In the genomic region with DNA sequence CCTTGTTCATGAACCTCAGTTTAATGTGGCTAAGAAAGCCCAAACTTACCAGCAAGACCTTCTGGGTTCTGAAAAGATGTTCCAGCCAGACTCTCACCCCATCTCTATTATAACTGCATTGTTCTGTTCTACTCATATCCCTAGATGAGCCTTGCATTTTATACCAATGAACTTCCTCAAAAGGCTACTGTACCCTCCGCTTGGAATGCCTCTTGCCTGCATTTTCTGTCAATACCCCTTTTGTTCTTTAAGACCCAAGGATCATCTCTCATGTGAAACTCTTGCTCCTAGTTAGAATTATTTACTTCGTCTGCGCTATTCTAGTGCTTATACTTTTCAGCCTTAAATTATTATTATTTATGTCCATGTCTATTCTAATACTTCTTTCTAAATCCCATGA, we compare ENCODE assay signal across 34 cellular contexts.
"Had no signal": no experiment of that assay in that cellular context is flagged by ENCODE, and none has a peak within 500 bp of the region (broad histone marks: within the 10 kb centered on the region; RNA-seq: fewer than 3 reads in every experiment).

No MANE protein-coding gene starts in this region.

- H3K27ac Mint-ChIP-seq: activated B cell treated with CpG ODN at 0.5 μM for 24 hours; activated CD4-positive, alpha-beta memory T cell treated with anti-CD3 and anti-CD28 coated beads for 36 hours; activated CD8-positive, alpha-beta T cell treated with anti-CD3 and anti-CD28 coated beads for 36 hours; activated naive CD4-positive, alpha-beta T cell treated with anti-CD3 and anti-CD28 coated beads for 36 hours; activated naive CD4-positive, alpha-beta T cell treated with anti-CD3 and anti-CD28 coated beads, Interleukin-2, amount 50 U/mL, for 72 hours; activated naive CD8-positive, alpha-beta T cell treated with anti-CD3 and anti-CD28 coated beads for 36 hours; activated T-cell treated with anti-CD3 and anti-CD28 coated beads, Interleukin-2, amount 50 U/mL, for 72 hours; activated T-helper 1 cell treated with anti-CD3 and anti-CD28 coated beads, Interleukin-12 subunit alpha, Interleukin-12 subunit beta, Interleukin-2, Interleukin-4 antibody, amounts not matched to agents 30 ng/mL and 10 ng/mL and 1 ng/mL, durations not matched to agents 14 hours and 24 hours and 36 hours; activated T-helper 17 cell treated with anti-CD3 and anti-CD28 coated beads, Interleukin-2, amount 50 U/mL, for 72 hours; T-helper 1 cell treated with Interleukin-12 subunit alpha and Interleukin-12 subunit beta and Interleukin-4 antibody, amounts not matched to agents 30 μg/mL and 1 μg/mL, for 36 hours; T-helper 2 cell treated with Interferon-gamma antibody and Interleukin-4, amounts not matched to agents 5 μg/mL and 100 μg/mL, for 36 hours had no signal

- H3K27ac ChIP-seq: adrenal gland, body of pancreas, brain microvascular endothelial cell, breast epithelium, VCaP had no signal

- H3K4me1 ChIP-seq: adrenal gland, body of pancreas, breast epithelium had no signal

- H3K4me3 ChIP-seq: adrenal gland, body of pancreas, breast epithelium had no signal

- H3K36me3 ChIP-seq: adrenal gland, brain microvascular endothelial cell, breast epithelium had no signal

- H3K9me3 ChIP-seq: adrenal gland, body of pancreas, breast epithelium had no signal

- DNase-seq: activated B cell treated with CpG ODN at 0.5 μM for 24 hours; activated CD4-positive, alpha-beta memory T cell treated with anti-CD3 and anti-CD28 coated beads for 36 hours; activated CD4-positive, alpha-beta T cell treated with anti-CD3 and anti-CD28 coated beads for 4 hours; activated CD4-positive, alpha-beta T cell treated with anti-CD3 and anti-CD28 coated beads, Interleukin-2, amount 50 U/mL, for 1 hour; activated CD4-positive, alpha-beta T cell treated with anti-CD3 and anti-CD28 coated beads, Interleukin-2, amount 50 U/mL, for 4 hours; activated CD4-positive, CD25-positive, alpha-beta regulatory T cell treated with anti-CD3 and anti-CD28 coated beads, Interleukin-2, amount 50 U/mL, for 72 hours; activated CD8-positive, alpha-beta memory T cell treated with anti-CD3 and anti-CD28 coated beads, Interleukin-2, amount 50 U/mL, for 4 hours; activated CD8-positive, alpha-beta T cell treated with anti-CD3 and anti-CD28 coated beads for 36 hours; activated effector memory CD4-positive, alpha-beta T cell treated with anti-CD3 and anti-CD28 coated beads, Interleukin-2, amount 50 U/mL, for 16 hours; activated gamma-delta T cell treated with Interleukin-2 at 50 U/mL for 16 hours; activated naive CD4-positive, alpha-beta T cell; activated naive CD4-positive, alpha-beta T cell treated with anti-CD3 and anti-CD28 coated beads for 36 hours; activated naive CD4-positive, alpha-beta T cell treated with anti-CD3 and anti-CD28 coated beads, Interleukin-2, amount 50 U/mL, for 16 hours; activated naive CD8-positive, alpha-beta T cell treated with anti-CD3 and anti-CD28 coated beads for 36 hours; activated T-cell treated with anti-CD3 and anti-CD28 coated beads for 4 hours; activated T-cell treated with anti-CD3 and anti-CD28 coated beads, Interleukin-2, amount 50 U/mL, for 1 hour; activated T-cell treated with anti-CD3 and anti-CD28 coated beads, Interleukin-2, amount 50 U/mL, for 4 hours; activated T-cell treated with anti-CD3 and anti-CD28 coated beads, Interleukin-2, amount 50 U/mL, for 72 hours; adrenal gland; amniotic stem cell; aorta; body of pancreas; brain microvascular endothelial cell; central memory CD4-positive, alpha-beta T cell; T-helper 1 cell; T-helper 2 cell; T-helper 9 cell had no signal

- H3K9me3 Mint-ChIP-seq: activated B cell treated with CpG ODN at 0.5 μM for 24 hours; activated CD4-positive, alpha-beta memory T cell treated with anti-CD3 and anti-CD28 coated beads for 36 hours; activated CD8-positive, alpha-beta T cell treated with anti-CD3 and anti-CD28 coated beads for 36 hours; activated naive CD4-positive, alpha-beta T cell treated with anti-CD3 and anti-CD28 coated beads for 36 hours; activated naive CD4-positive, alpha-beta T cell treated with anti-CD3 and anti-CD28 coated beads, Interleukin-2, amount 50 U/mL, for 72 hours; activated naive CD8-positive, alpha-beta T cell treated with anti-CD3 and anti-CD28 coated beads for 36 hours; activated T-cell treated with anti-CD3 and anti-CD28 coated beads, Interleukin-2, amount 50 U/mL, for 4 hours; activated T-cell treated with anti-CD3 and anti-CD28 coated beads, Interleukin-2, amount 50 U/mL, for 72 hours; activated T-helper 1 cell treated with anti-CD3 and anti-CD28 coated beads, Interleukin-12 subunit alpha, Interleukin-12 subunit beta, Interleukin-2, Interleukin-4 antibody, amounts not matched to agents 30 ng/mL and 10 ng/mL and 1 ng/mL, durations not matched to agents 14 hours and 24 hours and 36 hours; activated T-helper 17 cell treated with anti-CD3 and anti-CD28 coated beads, Interleukin-2, amount 50 U/mL, for 72 hours; T-helper 1 cell treated with Interleukin-12 subunit alpha and Interleukin-12 subunit beta and Interleukin-4 antibody, amounts not matched to agents 30 μg/mL and 1 μg/mL, for 36 hours; T-helper 2 cell treated with Interferon-gamma antibody and Interleukin-4, amounts not matched to agents 5 μg/mL and 100 μg/mL, for 36 hours had no signal

- ATAC-seq: activated CD8-positive, alpha-beta T cell treated with anti-CD3 and anti-CD28 coated beads for 36 hours; activated naive CD4-positive, alpha-beta T cell treated with anti-CD3 and anti-CD28 coated beads, Interleukin-2, amount 50 U/mL, for 72 hours; activated T-cell treated with anti-CD3 and anti-CD28 coated beads, Interleukin-2, amount 50 U/mL, for 4 hours; activated T-cell treated with anti-CD3 and anti-CD28 coated beads, Interleukin-2, amount 50 U/mL, for 72 hours; activated T-helper 17 cell treated with anti-CD3 and anti-CD28 coated beads, Interleukin-2, amount 50 U/mL, for 72 hours; body of pancreas had no signal

- H3K27me3 ChIP-seq: body of pancreas, breast epithelium had no signal

- H3K4me1 Mint-ChIP-seq: activated B cell treated with CpG ODN at 0.5 μM for 24 hours had no signal

- H3K36me3 Mint-ChIP-seq: activated CD4-positive, alpha-beta memory T cell treated with anti-CD3 and anti-CD28 coated beads for 36 hours; activated naive CD4-positive, alpha-beta T cell treated with anti-CD3 and anti-CD28 coated beads, Interleukin-2, amount 50 U/mL, for 72 hours; activated naive CD8-positive, alpha-beta T cell treated with anti-CD3 and anti-CD28 coated beads for 36 hours had no signal

- H3K4me3 Mint-ChIP-seq: activated B cell treated with CpG ODN at 0.5 μM for 24 hours; activated CD4-positive, alpha-beta memory T cell treated with anti-CD3 and anti-CD28 coated beads for 36 hours; activated CD8-positive, alpha-beta T cell treated with anti-CD3 and anti-CD28 coated beads for 36 hours; activated naive CD4-positive, alpha-beta T cell treated with anti-CD3 and anti-CD28 coated beads for 36 hours; activated naive CD8-positive, alpha-beta T cell treated with anti-CD3 and anti-CD28 coated beads for 36 hours; activated T-cell treated with anti-CD3 and anti-CD28 coated beads, Interleukin-2, amount 50 U/mL, for 4 hours; activated T-cell treated with anti-CD3 and anti-CD28 coated beads, Interleukin-2, amount 50 U/mL, for 72 hours; activated T-helper 1 cell treated with anti-CD3 and anti-CD28 coated beads, Interleukin-12 subunit alpha, Interleukin-12 subunit beta, Interleukin-2, Interleukin-4 antibody, amounts not matched to agents 30 ng/mL and 10 ng/mL and 1 ng/mL, durations not matched to agents 14 hours and 24 hours and 36 hours; activated T-helper 17 cell treated with anti-CD3 and anti-CD28 coated beads, Interleukin-2, amount 50 U/mL, for 72 hours; T-helper 1 cell treated with Interleukin-12 subunit alpha and Interleukin-12 subunit beta and Interleukin-4 antibody, amounts not matched to agents 30 μg/mL and 1 μg/mL, for 36 hours; T-helper 2 cell treated with Interferon-gamma antibody and Interleukin-4, amounts not matched to agents 5 μg/mL and 100 μg/mL, for 36 hours had no signal
